ENCODE assay signal across 1 cellular context in genomic region chrX:17247144-17247543, GRCh38.
TF ChIP-seq lines count a peak whose summit lies in the region.

No MANE protein-coding gene starts in this region.

TF ChIP-seq in WTC11, 78 proteins besides CTCF, POLR2A, EP300 and RAD21 (continued from another document):
- TF ChIP-seq ZBTB43 (CRISPR knock-in tag; IDR thresholded peaks at IDR 0.05) (no peak), MYBL2 (CRISPR knock-in tag; IDR thresholded peaks at IDR 0.05) (no peak), ZSCAN18 (CRISPR knock-in tag; IDR thresholded peaks at IDR 0.05) (no peak)
